Comparison of ENCODE assay signal across 1 cellular context in the genomic region with DNA sequence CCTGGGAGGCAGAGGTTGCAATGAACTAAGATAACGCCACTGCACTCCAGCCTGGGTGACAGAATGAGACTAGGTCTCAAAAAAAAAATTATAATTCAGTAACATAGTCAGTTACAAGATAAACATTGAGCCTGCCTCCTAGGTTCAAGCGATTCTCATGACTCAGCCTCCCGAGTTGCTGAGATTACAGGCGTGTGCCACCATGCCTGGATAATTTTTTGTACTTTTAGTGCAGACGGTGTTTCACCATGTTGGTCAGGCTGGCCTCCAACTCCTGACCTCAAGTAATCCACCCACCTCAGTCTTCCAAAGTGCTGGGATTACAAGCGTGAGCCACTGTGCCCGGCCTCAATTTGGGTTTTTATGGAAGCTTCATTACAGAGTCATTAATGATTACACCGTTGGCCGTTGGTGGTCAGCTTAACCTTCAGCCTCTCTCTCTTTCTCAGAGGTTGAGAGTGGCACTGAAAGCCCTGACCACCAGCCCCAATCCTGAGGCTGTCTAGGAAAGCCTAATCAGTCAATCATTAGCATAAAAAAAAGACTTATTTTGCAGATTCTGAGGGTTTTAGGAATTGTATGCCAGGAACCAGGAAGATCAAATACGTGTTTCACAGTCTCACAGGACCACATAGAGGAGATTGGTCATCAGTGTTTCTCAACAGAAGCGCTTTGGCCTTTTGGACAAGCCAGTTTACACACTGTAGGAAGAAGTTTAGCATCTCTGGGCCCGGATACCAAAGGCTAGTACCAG.
A peak's percentile ranks its signal among the peaks of the same experiment; 100 is the strongest.
TF ChIP-seq lines count a peak whose summit lies in the region.

No MANE protein-coding gene starts in this region.

TF ChIP-seq in HepG2, 621 proteins besides CTCF, POLR2A, EP300 and RAD21 (continued from another document):
- TF ChIP-seq, protein P1, sequence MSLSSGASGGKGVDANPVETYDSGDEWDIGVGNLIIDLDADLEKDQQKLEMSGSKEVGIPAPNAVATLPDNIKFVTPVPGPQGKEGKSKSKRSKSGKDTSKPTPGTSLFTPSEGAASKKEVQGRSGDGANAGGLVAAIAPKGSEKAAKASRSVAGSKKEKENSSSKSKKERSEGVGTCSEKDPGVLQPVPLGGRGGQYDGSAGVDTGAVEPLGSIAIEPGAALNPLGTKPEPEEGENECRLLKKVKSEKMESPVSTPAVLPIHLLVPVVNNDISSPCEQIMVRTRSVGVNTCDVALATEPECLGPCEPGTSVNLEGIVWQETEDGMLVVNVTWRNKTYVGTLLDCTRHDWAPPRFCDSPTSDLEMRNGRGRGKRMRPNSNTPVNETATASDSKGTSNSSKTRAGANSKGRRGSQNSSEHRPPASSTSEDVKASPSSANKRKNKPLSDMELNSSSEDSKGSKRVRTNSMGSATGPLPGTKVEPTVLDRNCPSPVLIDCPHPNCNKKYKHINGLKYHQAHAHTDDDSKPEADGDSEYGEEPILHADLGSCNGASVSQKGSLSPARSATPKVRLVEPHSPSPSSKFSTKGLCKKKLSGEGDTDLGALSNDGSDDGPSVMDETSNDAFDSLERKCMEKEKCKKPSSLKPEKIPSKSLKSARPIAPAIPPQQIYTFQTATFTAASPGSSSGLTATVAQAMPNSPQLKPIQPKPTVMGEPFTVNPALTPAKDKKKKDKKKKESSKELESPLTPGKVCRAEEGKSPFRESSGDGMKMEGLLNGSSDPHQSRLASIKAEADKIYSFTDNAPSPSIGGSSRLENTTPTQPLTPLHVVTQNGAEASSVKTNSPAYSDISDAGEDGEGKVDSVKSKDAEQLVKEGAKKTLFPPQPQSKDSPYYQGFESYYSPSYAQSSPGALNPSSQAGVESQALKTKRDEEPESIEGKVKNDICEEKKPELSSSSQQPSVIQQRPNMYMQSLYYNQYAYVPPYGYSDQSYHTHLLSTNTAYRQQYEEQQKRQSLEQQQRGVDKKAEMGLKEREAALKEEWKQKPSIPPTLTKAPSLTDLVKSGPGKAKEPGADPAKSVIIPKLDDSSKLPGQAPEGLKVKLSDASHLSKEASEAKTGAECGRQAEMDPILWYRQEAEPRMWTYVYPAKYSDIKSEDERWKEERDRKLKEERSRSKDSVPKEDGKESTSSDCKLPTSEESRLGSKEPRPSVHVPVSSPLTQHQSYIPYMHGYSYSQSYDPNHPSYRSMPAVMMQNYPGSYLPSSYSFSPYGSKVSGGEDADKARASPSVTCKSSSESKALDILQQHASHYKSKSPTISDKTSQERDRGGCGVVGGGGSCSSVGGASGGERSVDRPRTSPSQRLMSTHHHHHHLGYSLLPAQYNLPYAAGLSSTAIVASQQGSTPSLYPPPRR (CRISPR knock-in tag; IDR thresholded peaks at IDR 0.05; ENCODE audit: borderline replicate concordance): peak; percentile 29; the same call in 1 of the 2 replicates
- TF ChIP-seq POGZ (CRISPR knock-in tag; IDR thresholded peaks at IDR 0.05) (0 out of 2 replicates have a peak, but pooled peaks have one; percentile 31), CEBPB (IDR thresholded peaks at IDR 0.05; ENCODE audit: borderline replicate concordance, low read depth, low read length) (peak; percentile 22; the same call in 1 of the 2 replicates), ZFY (CRISPR knock-in tag; IDR thresholded peaks at IDR 0.05) (peak; percentile 16; the same call in 1 of the 2 replicates), ZBTB8A (CRISPR knock-in tag; IDR thresholded peaks at IDR 0.05; ENCODE audit: borderline replicate concordance, low read depth) (0 out of 2 replicates have a peak, but pooled peaks have one; percentile 14), SPEN (CRISPR knock-in tag; IDR thresholded peaks at IDR 0.05; ENCODE audit: low read depth) (peak; percentile 8; the same call in 1 of the 2 replicates), ZNF335 (CRISPR knock-in tag; IDR thresholded peaks at IDR 0.05) (0 out of 2 replicates have a peak, but pooled peaks have one; percentile 18), RCOR2 (CRISPR knock-in tag; IDR thresholded peaks at IDR 0.05) (no peak), PHF21A (CRISPR knock-in tag; IDR thresholded peaks at IDR 0.05) (peak; percentile 56; the same call in 1 of the 2 replicates), ZNF501 (CRISPR knock-in tag; IDR thresholded peaks at IDR 0.05) (peak; percentile 58; the same call in 1 of the 2 replicates), ZNF460 (CRISPR knock-in tag; IDR thresholded peaks at IDR 0.05; ENCODE audit: borderline replicate concordance) (peak; percentile 74; the same call in 1 of the 2 replicates), ZNF383 (CRISPR knock-in tag; IDR thresholded peaks at IDR 0.05; ENCODE audit: borderline replicate concordance) (0 out of 2 replicates have a peak, but pooled peaks have one; percentile 60), CEBPG (CRISPR knock-in tag; IDR thresholded peaks at IDR 0.05) (peak; percentile 35; the same call in 1 of the 2 replicates), ZSCAN29 (CRISPR knock-in tag; conservative IDR thresholded peaks at IDR 0.05) (0 out of 2 replicates have a peak, but pooled peaks have one; percentile 62), ZNF317 (CRISPR knock-in tag; IDR thresholded peaks at IDR 0.05) (peak; percentile 82), LCORL (IDR thresholded peaks at IDR 0.05) (no peak), LCORL (CRISPR knock-in tag; IDR thresholded peaks at IDR 0.05) (peak; percentile 50; the same call in 1 of the 2 replicates), KDM5B (CRISPR knock-in tag; IDR thresholded peaks at IDR 0.05; ENCODE audit: borderline replicate concordance) (peak; percentile 50; the same call in 1 of the 2 replicates), ZMYM2 (CRISPR knock-in tag; IDR thresholded peaks at IDR 0.05) (0 out of 2 replicates have a peak, but pooled peaks have one; percentile 55), ZNF670 (CRISPR knock-in tag; IDR thresholded peaks at IDR 0.05; ENCODE audit: borderline replicate concordance) (0 out of 2 replicates have a peak, but pooled peaks have one; percentile 39), FOXA1 (IDR thresholded peaks at IDR 0.05) (no peak), FOXA1 (CRISPR knock-in tag; IDR thresholded peaks at IDR 0.05) (no peak), ZNF605 (CRISPR knock-in tag; IDR thresholded peaks at IDR 0.05) (peak; percentile 71; the same call in 1 of the 2 replicates), NFIB (CRISPR knock-in tag; IDR thresholded peaks at IDR 0.05; ENCODE audit: borderline replicate concordance) (peak; percentile 86; the same call in 1 of the 2 replicates), ZFP41 (CRISPR knock-in tag; IDR thresholded peaks at IDR 0.05; ENCODE audit: borderline replicate concordance) (no peak), MED8 (CRISPR knock-in tag; IDR thresholded peaks at IDR 0.05; ENCODE audit: insufficient replicate concordance) (peak; percentile 45), TBL1XR1 (IDR thresholded peaks at IDR 0.05; ENCODE audit: borderline replicate concordance, low read length, partially characterized antibody) (no peak), SATB2 (CRISPR knock-in tag; IDR thresholded peaks at IDR 0.05) (no peak), ZNF615 (CRISPR knock-in tag; IDR thresholded peaks at IDR 0.05; ENCODE audit: borderline replicate concordance) (0 out of 2 replicates have a peak, but pooled peaks have one; percentile 7), ZNF431 (CRISPR knock-in tag; IDR thresholded peaks at IDR 0.05; ENCODE audit: borderline replicate concordance, low read depth) (0 out of 2 replicates have a peak, but pooled peaks have one; percentile 62), NFIC (IDR thresholded peaks at IDR 0.05; ENCODE audit: low read length) (no peak), SIX4 (CRISPR knock-in tag; IDR thresholded peaks at IDR 0.05) (no peak), GABPA (IDR thresholded peaks at IDR 0.05; ENCODE audit: low read depth, low read length) (no peak), GABPA (CRISPR knock-in tag; IDR thresholded peaks at IDR 0.05; ENCODE audit: low read depth) (no peak), AKAP8 (CRISPR knock-in tag; IDR thresholded peaks at IDR 0.05) (no peak)
- TF ChIP-seq, protein P2, sequence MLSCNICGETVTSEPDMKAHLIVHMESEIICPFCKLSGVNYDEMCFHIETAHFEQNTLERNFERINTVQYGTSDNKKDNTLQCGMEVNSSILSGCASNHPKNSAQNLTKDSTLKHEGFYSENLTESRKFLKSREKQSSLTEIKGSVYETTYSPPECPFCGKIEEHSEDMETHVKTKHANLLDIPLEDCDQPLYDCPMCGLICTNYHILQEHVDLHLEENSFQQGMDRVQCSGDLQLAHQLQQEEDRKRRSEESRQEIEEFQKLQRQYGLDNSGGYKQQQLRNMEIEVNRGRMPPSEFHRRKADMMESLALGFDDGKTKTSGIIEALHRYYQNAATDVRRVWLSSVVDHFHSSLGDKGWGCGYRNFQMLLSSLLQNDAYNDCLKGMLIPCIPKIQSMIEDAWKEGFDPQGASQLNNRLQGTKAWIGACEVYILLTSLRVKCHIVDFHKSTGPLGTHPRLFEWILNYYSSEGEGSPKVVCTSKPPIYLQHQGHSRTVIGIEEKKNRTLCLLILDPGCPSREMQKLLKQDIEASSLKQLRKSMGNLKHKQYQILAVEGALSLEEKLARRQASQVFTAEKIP (CRISPR knock-in tag; IDR thresholded peaks at IDR 0.05; ENCODE audit: borderline replicate concordance): 0 out of 2 replicates have a peak, but pooled peaks have one; percentile 18
- TF ChIP-seq, protein P3, sequence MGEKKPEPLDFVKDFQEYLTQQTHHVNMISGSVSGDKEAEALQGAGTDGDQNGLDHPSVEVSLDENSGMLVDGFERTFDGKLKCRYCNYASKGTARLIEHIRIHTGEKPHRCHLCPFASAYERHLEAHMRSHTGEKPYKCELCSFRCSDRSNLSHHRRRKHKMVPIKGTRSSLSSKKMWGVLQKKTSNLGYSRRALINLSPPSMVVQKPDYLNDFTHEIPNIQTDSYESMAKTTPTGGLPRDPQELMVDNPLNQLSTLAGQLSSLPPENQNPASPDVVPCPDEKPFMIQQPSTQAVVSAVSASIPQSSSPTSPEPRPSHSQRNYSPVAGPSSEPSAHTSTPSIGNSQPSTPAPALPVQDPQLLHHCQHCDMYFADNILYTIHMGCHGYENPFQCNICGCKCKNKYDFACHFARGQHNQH (CRISPR knock-in tag; IDR thresholded peaks at IDR 0.05): no peak
- TF ChIP-seq, protein P4, sequence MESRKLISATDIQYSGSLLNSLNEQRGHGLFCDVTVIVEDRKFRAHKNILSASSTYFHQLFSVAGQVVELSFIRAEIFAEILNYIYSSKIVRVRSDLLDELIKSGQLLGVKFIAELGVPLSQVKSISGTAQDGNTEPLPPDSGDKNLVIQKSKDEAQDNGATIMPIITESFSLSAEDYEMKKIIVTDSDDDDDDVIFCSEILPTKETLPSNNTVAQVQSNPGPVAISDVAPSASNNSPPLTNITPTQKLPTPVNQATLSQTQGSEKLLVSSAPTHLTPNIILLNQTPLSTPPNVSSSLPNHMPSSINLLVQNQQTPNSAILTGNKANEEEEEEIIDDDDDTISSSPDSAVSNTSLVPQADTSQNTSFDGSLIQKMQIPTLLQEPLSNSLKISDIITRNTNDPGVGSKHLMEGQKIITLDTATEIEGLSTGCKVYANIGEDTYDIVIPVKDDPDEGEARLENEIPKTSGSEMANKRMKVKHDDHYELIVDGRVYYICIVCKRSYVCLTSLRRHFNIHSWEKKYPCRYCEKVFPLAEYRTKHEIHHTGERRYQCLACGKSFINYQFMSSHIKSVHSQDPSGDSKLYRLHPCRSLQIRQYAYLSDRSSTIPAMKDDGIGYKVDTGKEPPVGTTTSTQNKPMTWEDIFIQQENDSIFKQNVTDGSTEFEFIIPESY (CRISPR knock-in tag; IDR thresholded peaks at IDR 0.05): peak; percentile 53; the same call in 1 of the 2 replicates
- TF ChIP-seq, protein P5, sequence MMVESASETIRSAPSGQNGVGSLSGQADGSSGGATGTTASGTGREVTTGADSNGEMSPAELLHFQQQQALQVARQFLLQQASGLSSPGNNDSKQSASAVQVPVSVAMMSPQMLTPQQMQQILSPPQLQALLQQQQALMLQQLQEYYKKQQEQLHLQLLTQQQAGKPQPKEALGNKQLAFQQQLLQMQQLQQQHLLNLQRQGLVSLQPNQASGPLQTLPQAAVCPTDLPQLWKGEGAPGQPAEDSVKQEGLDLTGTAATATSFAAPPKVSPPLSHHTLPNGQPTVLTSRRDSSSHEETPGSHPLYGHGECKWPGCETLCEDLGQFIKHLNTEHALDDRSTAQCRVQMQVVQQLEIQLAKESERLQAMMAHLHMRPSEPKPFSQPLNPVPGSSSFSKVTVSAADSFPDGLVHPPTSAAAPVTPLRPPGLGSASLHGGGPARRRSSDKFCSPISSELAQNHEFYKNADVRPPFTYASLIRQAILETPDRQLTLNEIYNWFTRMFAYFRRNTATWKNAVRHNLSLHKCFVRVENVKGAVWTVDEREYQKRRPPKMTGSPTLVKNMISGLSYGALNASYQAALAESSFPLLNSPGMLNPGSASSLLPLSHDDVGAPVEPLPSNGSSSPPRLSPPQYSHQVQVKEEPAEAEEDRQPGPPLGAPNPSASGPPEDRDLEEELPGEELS (CRISPR knock-in tag; IDR thresholded peaks at IDR 0.05): peak; percentile 7; the same call in 1 of the 2 replicates
- TF ChIP-seq, protein P6, sequence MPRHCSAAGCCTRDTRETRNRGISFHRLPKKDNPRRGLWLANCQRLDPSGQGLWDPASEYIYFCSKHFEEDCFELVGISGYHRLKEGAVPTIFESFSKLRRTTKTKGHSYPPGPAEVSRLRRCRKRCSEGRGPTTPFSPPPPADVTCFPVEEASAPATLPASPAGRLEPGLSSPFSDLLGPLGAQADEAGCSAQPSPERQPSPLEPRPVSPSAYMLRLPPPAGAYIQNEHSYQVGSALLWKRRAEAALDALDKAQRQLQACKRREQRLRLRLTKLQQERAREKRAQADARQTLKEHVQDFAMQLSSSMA (CRISPR knock-in tag; IDR thresholded peaks at IDR 0.05): 0 out of 2 replicates have a peak, but pooled peaks have one; percentile 49
- TF ChIP-seq, protein P7, sequence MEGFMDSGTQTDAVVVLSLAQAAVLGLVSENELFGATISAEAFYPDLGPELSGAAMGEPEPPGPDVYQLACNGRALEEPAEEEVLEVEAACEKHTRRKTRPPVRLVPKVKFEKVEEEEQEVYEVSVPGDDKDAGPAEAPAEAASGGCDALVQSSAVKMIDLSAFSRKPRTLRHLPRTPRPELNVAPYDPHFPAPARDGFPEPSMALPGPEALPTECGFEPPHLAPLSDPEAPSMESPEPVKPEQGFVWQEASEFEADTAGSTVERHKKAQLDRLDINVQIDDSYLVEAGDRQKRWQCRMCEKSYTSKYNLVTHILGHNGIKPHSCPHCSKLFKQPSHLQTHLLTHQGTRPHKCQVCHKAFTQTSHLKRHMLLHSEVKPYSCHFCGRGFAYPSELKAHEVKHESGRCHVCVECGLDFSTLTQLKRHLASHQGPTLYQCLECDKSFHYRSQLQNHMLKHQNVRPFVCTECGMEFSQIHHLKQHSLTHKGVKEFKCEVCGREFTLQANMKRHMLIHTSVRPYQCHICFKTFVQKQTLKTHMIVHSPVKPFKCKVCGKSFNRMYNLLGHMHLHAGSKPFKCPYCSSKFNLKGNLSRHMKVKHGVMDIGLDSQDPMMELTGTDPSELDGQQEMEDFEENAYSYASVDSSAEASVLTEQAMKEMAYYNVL (CRISPR knock-in tag; IDR thresholded peaks at IDR 0.05; ENCODE audit: borderline replicate concordance): 0 out of 2 replicates have a peak, but pooled peaks have one; percentile 41
